Comparison of ENCODE assay signal across 8 cellular contexts in genomic region chr12:122176473-122176872, GRCh38. TPM values are rescaled to one million over a fixed set of nuclear protein-coding genes. Genes with fewer than 3 reads are reported as not detected.
"Had no signal": no experiment of that assay in that cellular context is flagged by ENCODE, and none has a peak within 500 bp of the region (broad histone marks: within the 10 kb centered on the region; RNA-seq: fewer than 3 reads in every experiment).

No MANE protein-coding gene starts in this region.

RNA-seq across cellular contexts. Expression of gene IL31, which starts 2.5 kb away (rescaled TPM):
- total RNA-seq: NCI-H460, OCI-LY7, PC-9, Right ventricle myocardium inferior, RPMI7951, SJCRH30, SK-MEL-5, T-cell had no signal

RNA-seq across cellular contexts. Expression of gene LRRC43, which starts 6.5 kb away (rescaled TPM):
- total RNA-seq: NCI-H460, OCI-LY7, SK-MEL-5 had no signal

RNA-seq across cellular contexts. Expression of gene B3GNT4, which starts 27.0 kb away (rescaled TPM):
- total RNA-seq: OCI-LY7, Right ventricle myocardium inferior, RPMI7951 had no signal
